10 cellular contexts compared by ENCODE assay signal in genomic region chrX:66731398-66731797, GRCh38.
DNase-seq lines count a peak whose midpoint lies in the region; ATAC-seq and TF ChIP-seq lines count a peak whose summit lies in the region.
"Had no signal": no experiment of that assay in that cellular context is flagged by ENCODE, and none has a peak within 500 bp of the region (broad histone marks: within the 10 kb centered on the region; RNA-seq: fewer than 3 reads in every experiment).

No MANE protein-coding gene starts in this region.

- H3K27ac ChIP-seq in esophagus squamous epithelium, result no peak overlapping the region
- H3K27ac ChIP-seq: epithelial cell of prostate had no signal

- no peaks in the 10 kb centered on the region for H3K36me3 Mint-ChIP-seq in nephron progenitor cell (ENCODE audit: low read depth)

- no peak for TF ChIP-seq POLR2A in esophagus squamous epithelium (IDR thresholded peaks at IDR 0.05)

- no peaks in the 10 kb centered on the region for H3K4me1 Mint-ChIP-seq in nephron progenitor cell

- 14 to 25% methylated on average over 1 to 2 of the region's 2 CpGs for WGBS in esophagus squamous epithelium, 2 donors

- H3K9me3 Mint-ChIP-seq in nephron progenitor cell, result peaks cover 13% of the 10 kb centered on the region
- H3K9me3 Mint-ChIP-seq: stimulated activated naive CD8-positive, alpha-beta T cell treated with anti-CD3 and anti-CD28 coated beads, Interleukin-15, Interleukin-2, amounts not matched to agents 100 ng/mL and 50 ng/mL, for 24 hours had no signal

- H3K9me3 ChIP-seq in esophagus squamous epithelium, result no peaks in the 10 kb centered on the region

- no peaks in the 10 kb centered on the region for H3K27me3 Mint-ChIP-seq in nephron progenitor cell (ENCODE audit: low read depth, poor library complexity)
- H3K27me3 Mint-ChIP-seq: stimulated activated naive CD8-positive, alpha-beta T cell treated with anti-CD3 and anti-CD28 coated beads, Interleukin-15, Interleukin-2, amounts not matched to agents 100 ng/mL and 50 ng/mL, for 24 hours had no signal

- TF ChIP-seq CTCF in BJ (IDR thresholded peaks at IDR 0.05; ENCODE audit: insufficient read depth, low read depth, low read length) (peak; percentile 36), cardiac fibroblast (IDR thresholded peaks at IDR 0.05; ENCODE audit: low read depth, low read length) (peak; percentile 31), nephron progenitor cell (IDR thresholded peaks at IDR 0.05) (peak; percentile 26), esophagus squamous epithelium (IDR thresholded peaks at IDR 0.05) (peak in 3 of 6 experiments; percentile 12 to 28 (median 13))

- intact Hi-C loops in esophagus squamous epithelium (cut with DNase I), result no loop called here

- POLR2A ChIA-PET in BJ (lab: Charles Lee), result no interaction called here

- no peak overlapping the region for H3K27ac Mint-ChIP-seq in nephron progenitor cell
- H3K27ac Mint-ChIP-seq: stimulated activated naive CD8-positive, alpha-beta T cell treated with anti-CD3 and anti-CD28 coated beads, Interleukin-15, Interleukin-2, amounts not matched to agents 100 ng/mL and 50 ng/mL, for 24 hours had no signal

- ATAC-seq in GM18868 (IDR thresholded peaks at IDR 0.05; ENCODE audit: unreplicated experiment) (peak; percentile 76), HG03095 (IDR thresholded peaks at IDR 0.05; ENCODE audit: unreplicated experiment) (no peak)

- H3K4me3 ChIP-seq in BJ (ENCODE audit: low read depth, low read length), result no peak overlapping the region
- no peak overlapping the region for H3K4me3 ChIP-seq in cardiac fibroblast (replicated peaks in 1 of 2; ENCODE audit: low read depth in 2 of 2, low read length in 2 of 2)
- H3K4me3 ChIP-seq in esophagus squamous epithelium, result no peak overlapping the region

- no peak overlapping the region for H3K4me3 Mint-ChIP-seq in nephron progenitor cell
- H3K4me3 Mint-ChIP-seq: stimulated activated naive CD8-positive, alpha-beta T cell treated with anti-CD3 and anti-CD28 coated beads, Interleukin-15, Interleukin-2, amounts not matched to agents 100 ng/mL and 50 ng/mL, for 24 hours had no signal

- H3K36me3 ChIP-seq in BJ (ENCODE audit: control insufficient read depth, insufficient read depth, low read length) (no peaks in the 10 kb centered on the region), esophagus squamous epithelium (no peaks in the 10 kb centered on the region)

- H3K4me1 ChIP-seq in esophagus squamous epithelium, result no peaks in the 10 kb centered on the region

- DNase-seq in BJ (ENCODE audit: low read depth) (no peak), MV-4-11 (lab: John Stamatoyannopoulos, UW) (peak; percentile 18), cardiac fibroblast (ENCODE audit: low read depth in 2 of 2) (peak; percentile 54 to 73), nephron progenitor cell (peak; percentile 2), NCI-H1105 (lab: John Stamatoyannopoulos, UW) (no peak), esophagus squamous epithelium (lab: John Stamatoyannopoulos, UW) (no peak)

- CTCF ChIA-PET in BJ (lab: Yijun Ruan, JAX), result interaction anchor here (0.7 to 5.4 kb wide), 7 partner anchors 43 to 1161 kb away, joined by 3 to 80 read pairs (median 3); partner anchors contain the start of gene HEPH

- H3K27me3 ChIP-seq in BJ (ENCODE audit: control insufficient read depth, insufficient read depth, low read length) (no peaks in the 10 kb centered on the region), esophagus squamous epithelium (no peaks in the 10 kb centered on the region)

Comparison
In these comparisons a context has a peak if more than half of its experiments do, and no peak if none do; other contexts are left out.
1. DNase-seq: peak in MV-4-11 (single experiment), cardiac fibroblast (2 of 2) and nephron progenitor cell (single experiment); none in BJ (single experiment), NCI-H1105 (single experiment) and esophagus squamous epithelium (single experiment).